ENCODE assay signal across 26 cellular contexts in genomic region chr17:56424005-56424404, GRCh38.
"Had no signal": no experiment of that assay in that cellular context is flagged by ENCODE, and none has a peak within 500 bp of the region (broad histone marks: within the 10 kb centered on the region; RNA-seq: fewer than 3 reads in every experiment).

No MANE protein-coding gene starts in this region.

- DNase-seq: cortex of kidney; effector memory CD8-positive, alpha-beta T cell; erythroblast; esophagus squamous epithelium; foreskin melanocyte; glutamatergic neuron; heart right ventricle; hippocampal formation; left cardiac atrium; left lung; mesenchymal stem cell; mucosa of descending colon; naive B cell; right lobe of liver; small intestine; stimulated activated CD4-positive, alpha-beta T cell treated with anti-CD3 and anti-CD28 coated beads, Interleukin-15, amount 100 ng/mL, for 24 hours; stimulated activated CD4-positive, alpha-beta T cell treated with anti-CD3 and anti-CD28 coated beads, Interleukin-2, amount 100 ng/mL, for 48 hours; stimulated activated naive B cell treated with anti-CD40 and anti-IgM and Interleukin-4, amounts not matched to agents 10 μg/mL and 1 μg/mL and 100 μg/mL, for 72 hours; substantia nigra; testis; tibial artery had no signal

- H3K4me1 Mint-ChIP-seq: mesothelial cell of epicardium; naive B cell; neural progenitor cell; stimulated activated naive B cell treated with anti-CD40 and anti-IgM and Interleukin-4, amounts not matched to agents 10 μg/mL and 1 μg/mL and 100 μg/mL, for 72 hours had no signal

- H3K4me3 Mint-ChIP-seq: effector memory CD8-positive, alpha-beta T cell; mesothelial cell of epicardium; naive B cell; natural killer cell treated with Interleukin-12 subunit alpha and Interleukin-12 subunit beta and Interleukin-15 and Interleukin-18, amount 100 ng/mL, for 72 hours; neural progenitor cell; stimulated activated naive B cell treated with anti-CD40 and anti-IgM and Interleukin-4, amounts not matched to agents 10 μg/mL and 1 μg/mL and 100 μg/mL, for 72 hours; type B pancreatic cell had no signal

- H3K27me3 Mint-ChIP-seq: stimulated activated naive B cell treated with anti-CD40 and anti-IgM and Interleukin-4, amounts not matched to agents 10 μg/mL and 1 μg/mL and 100 μg/mL, for 72 hours; type B pancreatic cell had no signal

- ATAC-seq: effector memory CD8-positive, alpha-beta T cell; heart right ventricle; left cardiac atrium; left lung; mucosa of descending colon; right lobe of liver had no signal

- H3K27ac Mint-ChIP-seq: effector memory CD8-positive, alpha-beta T cell; mesothelial cell of epicardium; natural killer cell treated with Interleukin-12 subunit alpha and Interleukin-12 subunit beta and Interleukin-15 and Interleukin-18, amount 100 ng/mL, for 72 hours; neural progenitor cell; progenitor cell of endocrine pancreas; stimulated activated naive B cell treated with anti-CD40 and anti-IgM and Interleukin-4, amounts not matched to agents 10 μg/mL and 1 μg/mL and 100 μg/mL, for 72 hours; type B pancreatic cell had no signal

- H3K36me3 Mint-ChIP-seq: mesothelial cell of epicardium; naive B cell; natural killer cell treated with Interleukin-12 subunit alpha and Interleukin-12 subunit beta and Interleukin-15 and Interleukin-18, amount 100 ng/mL, for 72 hours; neural progenitor cell; stimulated activated naive B cell treated with anti-CD40 and anti-IgM and Interleukin-4, amounts not matched to agents 10 μg/mL and 1 μg/mL and 100 μg/mL, for 72 hours; type B pancreatic cell had no signal

- H3K9me3 Mint-ChIP-seq: effector memory CD8-positive, alpha-beta T cell; mesothelial cell of epicardium; naive B cell; natural killer cell treated with Interleukin-12 subunit alpha and Interleukin-12 subunit beta and Interleukin-15 and Interleukin-18, amount 100 ng/mL, for 72 hours; neural progenitor cell; stimulated activated naive B cell treated with anti-CD40 and anti-IgM and Interleukin-4, amounts not matched to agents 10 μg/mL and 1 μg/mL and 100 μg/mL, for 72 hours; type B pancreatic cell had no signal
